Comparison of ENCODE assay signal across 15 cellular contexts in the genomic region with DNA sequence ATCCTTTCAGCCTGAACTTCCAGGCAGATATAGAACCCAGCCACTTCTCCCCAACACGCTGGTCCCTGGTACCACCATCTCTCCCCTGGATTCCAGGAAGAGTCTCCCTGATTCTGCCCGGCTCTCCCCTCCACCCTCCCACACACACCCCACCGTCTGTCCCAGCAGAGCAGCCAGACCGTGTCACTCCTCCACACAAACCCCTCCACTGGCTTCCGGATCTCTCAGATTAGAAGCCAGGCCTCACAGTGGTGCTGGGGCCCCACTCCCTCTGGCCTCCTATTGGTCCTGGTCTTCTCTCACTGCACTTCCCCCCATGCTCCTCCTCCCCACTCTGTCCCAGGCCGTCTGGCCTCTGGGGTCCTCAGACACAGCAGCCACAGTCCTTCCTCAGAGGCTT. TPM values are rescaled to one million over a fixed set of nuclear protein-coding genes. Genes with fewer than 3 reads are reported as not detected.
DNase-seq lines count a peak whose midpoint lies in the region; ATAC-seq and TF ChIP-seq lines count a peak whose summit lies in the region.
"Had no signal": no experiment of that assay in that cellular context is flagged by ENCODE, and none has a peak within 500 bp of the region (broad histone marks: within the 10 kb centered on the region; RNA-seq: fewer than 3 reads in every experiment).

No MANE protein-coding gene starts in this region.

- peak overlapping the region; percentile 25 for H3K4me2 ChIP-seq in SU-DHL-6 (ENCODE audit: low read depth, low read length, poor library complexity, severe bottlenecking)

- peak; percentile 76 for ATAC-seq in HG02759 (IDR thresholded peaks at IDR 0.05; ENCODE audit: unreplicated experiment)
- ATAC-seq: activated naive CD4-positive, alpha-beta T cell treated with anti-CD3 and anti-CD28 coated beads, Interleukin-2, amount 50 U/mL, for 72 hours; WTC11 had no signal

- no peaks in the 10 kb centered on the region for H3K79me2 ChIP-seq in SU-DHL-6 (ENCODE audit: insufficient read depth, low read length)

- no peaks in the 10 kb centered on the region for H3K9me3 ChIP-seq in SU-DHL-6 (ENCODE audit: insufficient read depth, low read length)
- H3K9me3 ChIP-seq in tibial artery = no peaks in the 10 kb centered on the region
- H3K9me3 ChIP-seq: SJSA1, thoracic aorta had no signal

- no peak overlapping the region for H3K4me3 ChIP-seq in SU-DHL-6 (ENCODE audit: insufficient read depth, low read length, poor library complexity, severe bottlenecking)
- H3K4me3 ChIP-seq in tibial artery = no peak overlapping the region
- H3K4me3 ChIP-seq: SJSA1, thoracic aorta had no signal

- H3K9ac ChIP-seq in SU-DHL-6 (ENCODE audit: low read length) = 0 out of 2 replicates have a peak overlapping the region, but pooled peaks have one; percentile 13

- no peak overlapping the region for H3K27ac ChIP-seq in SU-DHL-6 (ENCODE audit: low read depth, low read length)
- no peak overlapping the region for H3K27ac ChIP-seq in tibial artery
- H3K27ac ChIP-seq: thoracic aorta had no signal

- peaks cover 33% of the 10 kb centered on the region for H3K4me1 Mint-ChIP-seq in mesothelial cell of epicardium

- H4K20me1 ChIP-seq in SU-DHL-6 (ENCODE audit: low read depth, low read length) = no peaks in the 10 kb centered on the region

- H3K36me3 ChIP-seq in SU-DHL-6 (ENCODE audit: low read length) = no peaks in the 10 kb centered on the region
- H3K36me3 ChIP-seq in tibial artery = no peaks in the 10 kb centered on the region
- H3K36me3 ChIP-seq: SJSA1, thoracic aorta had no signal

- intact Hi-C loops in tibial artery (cut with DNase I; ENCODE audit: low total_unique reads) = loop anchor here (10.0 kb wide), 1 partner anchor 810 kb away; no protein-coding TSS in a partner anchor

- no peak for TF ChIP-seq CTCF in SU-DHL-6 (IDR thresholded peaks at IDR 0.05; ENCODE audit: insufficient read depth, low read length, poor library complexity, severe bottlenecking)
- no peak for TF ChIP-seq CTCF in mesothelial cell of epicardium (IDR thresholded peaks at IDR 0.05; ENCODE audit: unreplicated experiment)
- no peak for TF ChIP-seq CTCF in tibial artery (IDR thresholded peaks at IDR 0.05)

- H3K4me1 ChIP-seq in tibial artery = peaks cover 0 to 2% (median 0%) of the 10 kb centered on the region in 4 donors

- H3F3A ChIP-seq in SU-DHL-6 (ENCODE audit: insufficient read depth) = no peaks in the 10 kb centered on the region

- no peaks in the 10 kb centered on the region for H3K36me3 Mint-ChIP-seq in mesothelial cell of epicardium
- H3K36me3 Mint-ChIP-seq: activated naive CD4-positive, alpha-beta T cell treated with anti-CD3 and anti-CD28 coated beads, Interleukin-2, amount 50 U/mL, for 72 hours had no signal

- H3K4me3 Mint-ChIP-seq in mesothelial cell of epicardium = no peak overlapping the region
- H3K4me3 Mint-ChIP-seq: WTC11 had no signal

- DNase-seq in Daoy (ENCODE audit: low read depth) (peak; percentile 17), mesothelial cell of epicardium (ENCODE audit: low spot score in 2 of 2, unreplicated experiment in 2 of 2) (no peak), tibial artery (no peak), NCI-H446 treated with DMSO at 0.1 percent for 48 hours (lab: John Stamatoyannopoulos, UW) (no peak), NCI-H2196 (lab: John Stamatoyannopoulos, UW; ENCODE audit: unreplicated experiment) (no peak)
- DNase-seq in activated CD4-positive, CD25-positive, alpha-beta regulatory T cell treated with anti-CD3 and anti-CD28 coated beads, Interleukin-2, amount 50 U/mL, for 72 hours = no peak
- DNase-seq: head of caudate nucleus; NK-92 treated with Interleukin-12 subunit alpha and Interleukin-12 subunit beta, amount 100 ng/mL, for 24 hours; stimulated activated CD4-positive, alpha-beta T cell treated with anti-CD3 and anti-CD28 coated beads, Interleukin-12 subunit alpha, Interleukin-12 subunit beta, amount 100 ng/mL, for 4 hours had no signal

- H3K27me3 ChIP-seq in SU-DHL-6 (ENCODE audit: low read length) (no peaks in the 10 kb centered on the region), tibial artery (no peaks in the 10 kb centered on the region)
- H3K27me3 ChIP-seq: SJSA1 had no signal

- H3K9me3 Mint-ChIP-seq in mesothelial cell of epicardium = no peaks in the 10 kb centered on the region
- H3K9me3 Mint-ChIP-seq: activated naive CD4-positive, alpha-beta T cell treated with anti-CD3 and anti-CD28 coated beads, Interleukin-2, amount 50 U/mL, for 72 hours had no signal

- H3K27me3 Mint-ChIP-seq in mesothelial cell of epicardium (ENCODE audit: low read depth) = no peaks in the 10 kb centered on the region

- no peaks in the 10 kb centered on the region for H3K9me2 ChIP-seq in SU-DHL-6 (replicated peaks; ENCODE audit: insufficient read depth, low read length)

- H3K27ac Mint-ChIP-seq in mesothelial cell of epicardium = peak overlapping the region; percentile 93
- H3K27ac Mint-ChIP-seq: WTC11 had no signal

- H2AFZ ChIP-seq in SU-DHL-6 (ENCODE audit: low read depth, low read length, severe bottlenecking) = no peak overlapping the region

RNA-seq across cellular contexts. Expression of a gene that starts 52.4 kb away (rescaled TPM):
- total RNA-seq in Daoy (2014; rRNA removed; shearing (Covaris generic)) = 130 and 190 TPM in 2 replicates
- total RNA-seq in mesothelial cell of epicardium = 10.3 to 11.6 TPM (median 10.3 TPM) in 3 replicates

Comparison
In these comparisons a context has a peak if more than half of its experiments do, and no peak if none do; other contexts are left out.
1. RNA of a gene that starts 52.4 kb away (total RNA-seq): 130 to 190 TPM in Daoy; 10.3 to 11.6 TPM in mesothelial cell of epicardium; every median in the first group is over 10 times any median in the second.